ENCODE assay signal across 10 cellular contexts in the genomic region with DNA sequence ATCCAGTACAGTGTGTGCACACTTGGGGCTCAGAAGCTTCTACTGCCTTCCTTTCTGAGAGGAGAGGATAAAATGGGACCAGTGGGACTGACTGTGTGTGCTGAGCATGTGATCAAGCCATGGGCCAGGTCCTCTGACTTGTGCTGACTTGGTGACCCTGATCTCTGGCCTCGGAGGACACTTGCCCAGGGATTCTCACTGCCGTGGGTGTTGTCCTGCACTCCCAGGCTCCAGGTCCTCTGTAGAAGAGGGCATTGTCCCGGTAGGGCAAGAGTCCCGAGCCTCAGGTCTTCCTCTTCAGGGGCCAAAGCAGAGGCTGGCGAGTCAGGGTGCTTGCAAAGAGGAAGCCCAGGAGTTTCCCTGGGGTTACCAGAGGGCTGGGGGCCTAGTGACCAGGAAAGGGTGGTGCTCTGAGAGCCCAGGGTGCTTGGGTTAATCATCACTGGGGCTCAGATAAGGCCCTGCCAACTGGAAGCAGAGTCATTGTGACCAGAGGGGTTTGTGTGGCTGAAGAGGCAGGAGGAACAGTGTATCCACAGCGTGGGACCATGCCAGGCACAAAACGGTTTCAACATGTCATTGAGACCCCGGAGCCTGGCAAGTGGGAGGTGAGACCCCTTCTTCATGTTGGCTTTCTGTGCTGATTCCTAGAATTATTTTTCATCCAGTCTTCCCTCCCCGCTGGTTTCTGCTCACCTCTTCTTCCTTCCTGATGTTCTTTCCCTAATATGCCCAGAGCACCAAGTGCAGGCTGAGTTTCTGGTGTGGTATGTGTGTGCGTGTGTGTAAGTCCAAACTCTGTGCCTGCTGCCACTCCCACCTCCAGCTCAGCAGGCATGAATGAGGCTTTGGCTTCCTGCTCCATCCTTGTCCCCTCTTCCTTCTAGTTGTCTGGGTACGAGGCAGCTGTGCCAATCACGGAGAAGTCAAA. TPM values are rescaled to one million over a fixed set of nuclear protein-coding genes. Genes with fewer than 3 reads are reported as not detected.
A peak's percentile ranks its signal among the peaks of the same experiment; 100 is the strongest.
DNase-seq lines count a peak whose midpoint lies in the region; ATAC-seq and TF ChIP-seq lines count a peak whose summit lies in the region.
"Had no signal": no experiment of that assay in that cellular context is flagged by ENCODE, and none has a peak within 500 bp of the region (broad histone marks: within the 10 kb centered on the region; RNA-seq: fewer than 3 reads in every experiment).

A gene with protein sequence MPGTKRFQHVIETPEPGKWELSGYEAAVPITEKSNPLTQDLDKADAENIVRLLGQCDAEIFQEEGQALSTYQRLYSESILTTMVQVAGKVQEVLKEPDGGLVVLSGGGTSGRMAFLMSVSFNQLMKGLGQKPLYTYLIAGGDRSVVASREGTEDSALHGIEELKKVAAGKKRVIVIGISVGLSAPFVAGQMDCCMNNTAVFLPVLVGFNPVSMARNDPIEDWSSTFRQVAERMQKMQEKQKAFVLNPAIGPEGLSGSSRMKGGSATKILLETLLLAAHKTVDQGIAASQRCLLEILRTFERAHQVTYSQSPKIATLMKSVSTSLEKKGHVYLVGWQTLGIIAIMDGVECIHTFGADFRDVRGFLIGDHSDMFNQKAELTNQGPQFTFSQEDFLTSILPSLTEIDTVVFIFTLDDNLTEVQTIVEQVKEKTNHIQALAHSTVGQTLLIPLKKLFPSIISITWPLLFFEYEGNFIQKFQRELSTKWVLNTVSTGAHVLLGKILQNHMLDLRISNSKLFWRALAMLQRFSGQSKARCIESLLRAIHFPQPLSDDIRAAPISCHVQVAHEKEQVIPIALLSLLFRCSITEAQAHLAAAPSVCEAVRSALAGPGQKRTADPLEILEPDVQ (plus strand): TSS at position 483 of the 931 bp plus-strand sequence. CDS start 66 bp downstream, at position 549.

- no peak within 1 kb of the TSS for H3K27ac ChIP-seq in CD8-positive, alpha-beta memory T cell (ENCODE audit: low read depth, low read length)
- H3K27ac ChIP-seq in dorsolateral prefrontal cortex (peak within 1 kb of the TSS in 5 of 59 donors; percentile 70 to 92 (median 80)), RWPE1 (no peak within 1 kb of the TSS)
- H3K27ac ChIP-seq: SK-N-MC had no signal

- DNase-seq in CD8-positive, alpha-beta memory T cell, result no peak
- peak; percentile 30 for DNase-seq in M059J (ENCODE audit: low read depth)
- DNase-seq in dorsolateral prefrontal cortex, result no peak
- no peak for DNase-seq in natural killer cell
- no peak for DNase-seq in omental fat pad (ENCODE audit: low spot score)
- no peak for DNase-seq in RWPE1 (ENCODE audit: low spot score)
- DNase-seq: effector CD4-positive, alpha-beta T cell had no signal

- peaks cover 52 to 55% of the 10 kb centered on the region in 2 donors for H3K27me3 Mint-ChIP-seq in CD8-positive, alpha-beta memory T cell
- peaks cover 53 to 68% of the 10 kb centered on the region in 2 donors for H3K27me3 Mint-ChIP-seq in natural killer cell (ENCODE audit: low read depth in 2 of 2)

- peaks cover 33% of the 10 kb centered on the region for H3K27me3 ChIP-seq in CD8-positive, alpha-beta memory T cell (ENCODE audit: insufficient read depth, low read length, poor library complexity, severe bottlenecking)
- no peaks in the 10 kb centered on the region for H3K27me3 ChIP-seq in dorsolateral prefrontal cortex

- H3K36me3 ChIP-seq in CD8-positive, alpha-beta memory T cell (ENCODE audit: insufficient read depth, low read length), result no peaks in the 10 kb centered on the region

- POLR2A ChIA-PET in CD8-positive, alpha-beta memory T cell (lab: Charles Lee), result no interaction called here
- POLR2A ChIA-PET in RWPE1 (lab: Yijun Ruan, JAX; ENCODE audit: low non-redundant PET), result no interaction called here

- TF ChIP-seq CTCF in dorsolateral prefrontal cortex (IDR thresholded peaks at IDR 0.05 in 54 of 56, conservative IDR thresholded peaks at IDR 0.05 in 2 of 56; ENCODE audit: low read depth in 1 of 56, partially characterized antibody in 56 of 56) (no peak), natural killer cell (IDR thresholded peaks at IDR 0.05) (no peak), omental fat pad (IDR thresholded peaks at IDR 0.05) (no peak), RWPE1 (conservative IDR thresholded peaks at IDR 0.05; ENCODE audit: low read depth) (no peak)

- peak within 1 kb of the TSS; percentile 14 to 75 (median 47) for H3K4me3 Mint-ChIP-seq in CD8-positive, alpha-beta memory T cell
- peak within 1 kb of the TSS; percentile 83 for H3K4me3 Mint-ChIP-seq in natural killer cell

- H3K9me3 ChIP-seq in CD8-positive, alpha-beta memory T cell (ENCODE audit: low read length), result no peaks in the 10 kb centered on the region

- peak within 1 kb of the TSS in 4 of 8 donors; percentile 5 to 73 (median 31) for H3K27ac Mint-ChIP-seq in CD8-positive, alpha-beta memory T cell
- H3K27ac Mint-ChIP-seq in natural killer cell, result peak within 1 kb of the TSS in 1 of 2 donors; percentile 65

- H3K4me3 ChIP-seq in CD8-positive, alpha-beta memory T cell (ENCODE audit: low read length), result no peak within 1 kb of the TSS
- H3K4me3 ChIP-seq in dorsolateral prefrontal cortex, result peak within 1 kb of the TSS in 47 of 59 donors; percentile 33 to 88 (median 75)

- intact Hi-C loops in dorsolateral prefrontal cortex (cut with DNase I), result loop anchor here in 1 of 2 donors (10.0 kb wide), 1 partner anchor 128 kb away; the partner anchor contains the start of genes CCDC121 and GPN1
- intact Hi-C loops in natural killer cell (cut with micrococcal nuclease), result no loop called here

- H3K9me3 Mint-ChIP-seq in CD8-positive, alpha-beta memory T cell, result no peaks in the 10 kb centered on the region
- H3K9me3 Mint-ChIP-seq in natural killer cell, result no peaks in the 10 kb centered on the region

- CTCF ChIA-PET in CD8-positive, alpha-beta memory T cell (lab: Charles Lee), result no interaction called here
- CTCF ChIA-PET in RWPE1 (lab: Yijun Ruan, JAX), result no interaction called here

- ATAC-seq in natural killer cell (peak in 1 of 3 donors; percentile 24), HG02973 (IDR thresholded peaks at IDR 0.05; ENCODE audit: unreplicated experiment) (no peak), omental fat pad (ENCODE audit: low FRiP score) (no peak), GM21381 (IDR thresholded peaks at IDR 0.05; ENCODE audit: unreplicated experiment) (no peak)

- H3K4me1 ChIP-seq in CD8-positive, alpha-beta memory T cell (ENCODE audit: insufficient read depth, low read length), result peaks cover 9% of the 10 kb centered on the region

- no peaks in the 10 kb centered on the region for H3K36me3 Mint-ChIP-seq in CD8-positive, alpha-beta memory T cell
- no peaks in the 10 kb centered on the region for H3K36me3 Mint-ChIP-seq in natural killer cell

- H3K4me1 Mint-ChIP-seq in CD8-positive, alpha-beta memory T cell, result peaks cover 4 to 19% (median 8%) of the 10 kb centered on the region in 3 donors
- H3K4me1 Mint-ChIP-seq in natural killer cell, result peaks cover 7 to 9% of the 10 kb centered on the region in 2 donors

RNA-seq across cellular contexts. Expression of the gene that starts here (rescaled TPM):
- total RNA-seq in CD8-positive, alpha-beta memory T cell, result not detected
- polyA plus RNA-seq in CD8-positive, alpha-beta memory T cell, result not detected
- not detected in 2 replicates for total RNA-seq in M059J (2014; rRNA removed; shearing (Covaris generic))
- 1 to 10 TPM in 116 of 120 experiments, under 1 TPM in 4; 0.39 to 8.1 (median 2.9) TPM for total RNA-seq in dorsolateral prefrontal cortex
- total RNA-seq in natural killer cell, result not detected
- total RNA-seq in omental fat pad, result 1 to 10 TPM in 3 of 4 donors, under 1 TPM in 1; 0.56 to 1.7 (median 1.4) TPM

Comparison
In these comparisons a context has a peak if more than half of its experiments do, and no peak if none do; other contexts are left out.
1. Peak in DNase-seq in M059J; RNA of the gene not detected or under 1 TPM.